In genomic region chr3:9397911-9398714, GRCh38 we compare ENCODE assay signal across 8 cellular contexts. TPM values are rescaled to one million over a fixed set of nuclear protein-coding genes. Genes with fewer than 3 reads are reported as not detected.
DNase-seq lines count a peak whose midpoint lies in the region; ATAC-seq, FAIRE-seq and TF ChIP-seq lines count a peak whose summit lies in the region.

No MANE protein-coding gene starts in this region.

- H3K4me3 Mint-ChIP-seq in H9 = peak overlapping the region; percentile 99

- intact Hi-C loops in GM12878 (cut with micrococcal nuclease; ENCODE audit: unreplicated experiment) = no loop called here

- H3K36me3 Mint-ChIP-seq in H9 (ENCODE audit: insufficient read depth in 1 of 3, low read depth in 3 of 3) = peaks cover 25 to 41% (median 37%) of the 10 kb centered on the region in 3 experiments

- H4K20me1 ChIP-seq in H9 (ENCODE audit: control insufficient read depth, insufficient read depth, insufficient read length) (peaks cover 2% of the 10 kb centered on the region), GM12878 (ENCODE audit: control insufficient read depth, insufficient read depth) (no peaks in the 10 kb centered on the region; the same call in 1 of the 2 replicates)

- peak overlapping the region; percentile 93 for H4K5ac ChIP-seq in H9 (ENCODE audit: insufficient read length, low read depth, low read length)

- peak overlapping the region; percentile 84 for H2BK5ac ChIP-seq in H9 (ENCODE audit: insufficient read length, low read length)

- peak overlapping the region; percentile 31 for H3K56ac ChIP-seq in H9 (ENCODE audit: insufficient read length, low read depth, low read length)

- POLR2A ChIA-PET in GM12878 (lab: Charles Lee) = interaction anchor here (1.3 to 2.0 kb wide), 3 partner anchors 18 to 37 kb away, joined by 4 to 13 read pairs (median 9); partner anchors contain the start of gene THUMPD3

- SMC1A ChIA-PET in GM12878 (lab: Charles Lee; ENCODE audit: uncharacterized antibody, unreplicated experiment) = interaction anchor here (1.3 kb wide), 2 partner anchors 19 to 329 kb away, joined by 3 read pairs; no protein-coding TSS in a partner anchor

- no peak for TF ChIP-seq RAD21 in GM12878 (IDR thresholded peaks at IDR 0.05; ENCODE audit: insufficient read depth, low read depth, low read length)

- H3T11ph ChIP-seq in H9 (ENCODE audit: low read length) = peak overlapping the region; percentile 38

- no peak for TF ChIP-seq EP300 in GM12878 (IDR thresholded peaks at IDR 0.05; ENCODE audit: borderline replicate concordance in 1 of 2, control insufficient read depth in 1 of 2, low read depth in 2 of 2, low read length in 2 of 2)

- no peaks in the 10 kb centered on the region; a peak in 1 of 5 replicates for H3K9me3 Mint-ChIP-seq in H9

- H3K27me3 ChIP-seq in H9 (ENCODE audit: insufficient read depth, low read length) (no peaks in the 10 kb centered on the region), GM12878 (replicated peaks in 1 of 2; ENCODE audit: control insufficient read depth in 2 of 2, insufficient read depth in 2 of 2, low read length in 1 of 2) (no peaks in the 10 kb centered on the region), iPS-20b (ENCODE audit: insufficient read depth, low read length) (no peaks in the 10 kb centered on the region), skeletal muscle tissue (ENCODE audit: control insufficient read depth in 3 of 3, insufficient read depth in 3 of 3, low read length in 3 of 3) (no peaks in the 10 kb centered on the region)

- H2BK120ac ChIP-seq in H9 (ENCODE audit: low read depth, low read length, poor library complexity, severe bottlenecking) = no peak overlapping the region

- H3K79me2 ChIP-seq in H9 (ENCODE audit: insufficient read depth, low read length) (peaks cover 70% of the 10 kb centered on the region), GM12878 (ENCODE audit: control insufficient read depth, insufficient read depth, low read length) (peaks cover 91% of the 10 kb centered on the region)

- peaks cover 0 to 20% of the 10 kb centered on the region in 2 experiments; a peak in 3 of 4 replicates for H3K36me3 ChIP-seq in GM12878 (ENCODE audit: control insufficient read depth in 2 of 2, insufficient read depth in 2 of 2, low read length in 1 of 2)
- H3K36me3 ChIP-seq in iPS-20b (ENCODE audit: insufficient read depth, low read depth, low read length) = peaks cover 24% of the 10 kb centered on the region
- H3K36me3 ChIP-seq in skeletal muscle tissue (ENCODE audit: control insufficient read depth in 3 of 3, insufficient read depth in 3 of 3, low read length in 3 of 3) = peaks cover 0 to 6% (median 0%) of the 10 kb centered on the region in 3 donors

- H3K9me3 ChIP-seq in H9 (ENCODE audit: control insufficient read depth, low read depth, low read length) (no peaks in the 10 kb centered on the region), GM12878 (replicated peaks; ENCODE audit: control insufficient read depth, insufficient read depth, low read length) (no peaks in the 10 kb centered on the region), iPS-20b (ENCODE audit: insufficient read depth, low read depth, low read length) (no peaks in the 10 kb centered on the region), skeletal muscle tissue (ENCODE audit: control insufficient read depth in 3 of 3, low read length in 3 of 3) (no peaks in the 10 kb centered on the region)

- H3K14ac ChIP-seq in H9 (ENCODE audit: insufficient read depth, low read length) = peak overlapping the region; percentile 99

- H3K4me2 ChIP-seq in H9 (ENCODE audit: insufficient read depth, insufficient read length, low read length) (peak overlapping the region; percentile 97), GM12878 (ENCODE audit: control insufficient read depth, insufficient read depth) (peak overlapping the region; percentile 1; the same call in 1 of the 2 replicates)

- H3K4me3 ChIP-seq in AG09309 (ENCODE audit: control insufficient read depth, low read depth, low read length) (peak overlapping the region; percentile 61), GM12878 (peak overlapping the region; percentile 99), iPS-20b (ENCODE audit: low read length) (peak overlapping the region; percentile 98), skeletal muscle tissue (ENCODE audit: low read length in 3 of 3) (peak overlapping the region; percentile 74 to 94 (median 91))

- TF ChIP-seq CTCF in AG09309 (IDR thresholded peaks at IDR 0.05; ENCODE audit: control insufficient read depth, insufficient read depth, low read depth, low read length, missing control alignments) (no peak), H9 (conservative IDR thresholded peaks at IDR 0.05) (no peak), GM12878 (IDR thresholded peaks at IDR 0.05 in 2 of 3, conservative IDR thresholded peaks at IDR 0.05 in 1 of 3; ENCODE audit: control insufficient read depth in 2 of 3, extremely low read depth in 1 of 3, insufficient read depth in 1 of 3, low read depth in 3 of 3, low read length in 3 of 3) (no peak)

- no peaks in the 10 kb centered on the region for H3K79me1 ChIP-seq in H9 (ENCODE audit: insufficient read depth, low read depth, low read length, poor library complexity, severe bottlenecking)

- H3K27ac Mint-ChIP-seq in H9 = peak overlapping the region; percentile 97 to 99 (median 98)

- H3K27ac ChIP-seq in H9 (ENCODE audit: insufficient read length, low read depth, low read length) (peak overlapping the region; percentile 75), GM12878 (ENCODE audit: control insufficient read depth, insufficient read depth) (peak overlapping the region; percentile 100), iPS-20b (ENCODE audit: low read length) (peak overlapping the region; percentile 99), skeletal muscle tissue (ENCODE audit: low read depth, low read length) (peak overlapping the region; percentile 99)

- H2BK15ac ChIP-seq in H9 (ENCODE audit: low read depth, low read length) = no peak overlapping the region; the same call in 1 of the 2 replicates

- DNase-seq in AG09309 (ENCODE audit: low read depth) = no peak
- peak; percentile 34 for DNase-seq in H9
- peak; percentile 35 for DNase-seq in T follicular helper cell (ENCODE audit: low read depth)
- DNase-seq in GM12878 (ENCODE audit: low read depth, low spot score) = no peak
- no peak for DNase-seq in middle frontal gyrus (ENCODE audit: extremely low spot score, low spot score)
- no peak for DNase-seq in NCI-H526 treated with DMSO at 0.1 percent for 48 hours (lab: John Stamatoyannopoulos, UW)

- RAD21 ChIA-PET in GM12878 (lab: Charles Lee; ENCODE audit: unreplicated experiment) = interaction anchor here (1.9 to 3.0 kb wide), 3 partner anchors 32 to 35 kb away, joined by 4 to 19 read pairs (median 5); partner anchors contain the start of gene THUMPD3

- in situ Hi-C loops in GM12878 (cut with MboI) = no loop called here

- H2BK12ac ChIP-seq in H9 (ENCODE audit: insufficient read length, low read depth, low read length) = peak overlapping the region; percentile 65

- H2AFZ ChIP-seq in H9 (ENCODE audit: low read length) = no peak overlapping the region
- no peak overlapping the region; the same call in 1 of the 2 replicates for H2AFZ ChIP-seq in GM12878 (ENCODE audit: control insufficient read depth, low read depth, low read length)

- peak; percentile 56 for TF ChIP-seq POLR2A in GM12878 (IDR thresholded peaks at IDR 0.05; ENCODE audit: low read depth, low read length)

- H3K4me1 Mint-ChIP-seq in H9 = peaks cover 58 to 63% of the 10 kb centered on the region in 2 experiments

- CTCF ChIA-PET in GM12878 (lab: Yijun Ruan, JAX) = interaction anchor here (2.0 kb wide), 1 partner anchor 45 kb away, joined by 6 read pairs; no protein-coding TSS in a partner anchor

- peak overlapping the region; percentile 34 for H3K4ac ChIP-seq in H9 (ENCODE audit: low read depth, low read length)

- no peak for ATAC-seq in GM12878

- no peak overlapping the region for H2AK5ac ChIP-seq in H9 (ENCODE audit: insufficient read length, low read length)

- H4K91ac ChIP-seq in H9 (ENCODE audit: insufficient read length, low read depth, low read length) = peak overlapping the region; percentile 75

- H3K23ac ChIP-seq in H9 (ENCODE audit: insufficient read length, low read depth, low read length) = peak overlapping the region; percentile 96

- H2BK20ac ChIP-seq in H9 (ENCODE audit: low read depth, low read length, poor library complexity, severe bottlenecking) = no peak overlapping the region

- H3K27me3 Mint-ChIP-seq in H9 (ENCODE audit: low read depth) = no peaks in the 10 kb centered on the region

- peak overlapping the region; percentile 97 for H3K9ac ChIP-seq in H9 (ENCODE audit: extremely low read depth, insufficient read length, low read length)
- H3K9ac ChIP-seq in GM12878 (ENCODE audit: control insufficient read depth, insufficient read depth, low read length) = peak overlapping the region; percentile 99
- H3K9ac ChIP-seq in iPS-20b (ENCODE audit: low read depth, low read length) = peak overlapping the region; percentile 99
- H3K9ac ChIP-seq in skeletal muscle tissue (ENCODE audit: low read depth in 1 of 3, low read length in 3 of 3) = peak overlapping the region; percentile 99 to 100 (median 99)

- H4K8ac ChIP-seq in H9 (replicated peaks; ENCODE audit: insufficient read length, low read depth, low read length) = no peak overlapping the region

- WGBS in H9 (ENCODE audit: extremely low coverage, insufficient read length, low lambda C conversion rate) = no CpG with 5 or more reads among the region's 46 CpGs
- under 1% methylated on average over 46 of the region's 46 CpGs for WGBS in GM12878 (ENCODE audit: insufficient coverage, insufficient replicate concordance, low lambda C conversion rate, missing lambda C conversion rate)

- peaks cover 4% of the 10 kb centered on the region; the same call in 1 of the 2 replicates for H3K4me1 ChIP-seq in H9 (ENCODE audit: insufficient read depth, low read length)
- H3K4me1 ChIP-seq in GM12878 (ENCODE audit: control insufficient read depth, insufficient read depth, low read length) = peaks cover 8% of the 10 kb centered on the region; the same call in 1 of the 2 replicates
- H3K4me1 ChIP-seq in iPS-20b (ENCODE audit: insufficient read depth, low read length) = peaks cover 33% of the 10 kb centered on the region
- peaks cover 38 to 60% (median 54%) of the 10 kb centered on the region in 3 donors for H3K4me1 ChIP-seq in skeletal muscle tissue (ENCODE audit: control insufficient read depth in 3 of 3, insufficient read depth in 3 of 3, low read length in 3 of 3)

- no peak for FAIRE-seq in GM12878 (lab: Jason Lieb, UNC)

- no TSS peak for BruUV-seq in GM12878 (replicated peaks; lab: Mats Ljungman, UMichigan)

- peaks cover 16% of the 10 kb centered on the region for H3K23me2 ChIP-seq in H9 (ENCODE audit: insufficient read length, low read depth, low read length, poor library complexity, severe bottlenecking)

- peak overlapping the region; percentile 89 for H3K18ac ChIP-seq in H9 (ENCODE audit: insufficient read length, low read depth, low read length)

RNA-seq across cellular contexts. Expression of gene SETD5, which starts 0.7 kb away (rescaled TPM):
- total RNA-seq in H9 (2021) = 185 and 207 TPM in 2 replicates
- total RNA-seq in GM12878 (2013; cell fraction: nucleolus; rRNA removed) = 719 and 759 TPM in 2 replicates
- total RNA-seq in GM12878 (2014; rRNA removed) = 44.7 and 53.3 TPM in 2 replicates
- total RNA-seq in GM12878 (2014; rRNA removed; fragmentation: Illumina TruSeq; extraction: Trizol) = 60.8 and 61.2 TPM in 2 replicates
- 90.1 and 93.5 TPM in 2 replicates for total RNA-seq in GM12878 (2021)
- polyA plus RNA-seq in GM12878 (2011; ENCODE audit: low read depth) = 104 TPM
- polyA plus RNA-seq in GM12878 (2011; rRNA removed) = 73.3 and 94.0 TPM in 2 replicates
- 60.0 and 80.8 TPM in 2 replicates for polyA plus RNA-seq in GM12878 (2011; cell fraction: cytosol; rRNA removed)
- 252 and 350 TPM in 2 replicates for polyA plus RNA-seq in GM12878 (2011; cell fraction: nucleus; rRNA removed)
- polyA plus RNA-seq in GM12878 (2012) = 66.6 and 69.7 TPM in 2 replicates
- polyA plus RNA-seq in GM12878 (2014; fragmentation: Illumina TruSeq; extraction: Trizol) = 87.6 and 94.3 TPM in 2 replicates
- 10 to 100 TPM in 1 of 2 experiments, 1 to 10 TPM in 1; 8.2 to 23.0 TPM for polyA plus RNA-seq in GM12878 (2014; fragmentation: Nextera tagmentation; extraction: Ambion mirVana)
- 55.5 and 57.5 TPM in 2 replicates for polyA plus RNA-seq in GM12878 (2014; rRNA removed)
- polyA plus RNA-seq in GM12878 (2016; fragmentation: Nextera tagmentation; extraction: Ambion mirVana) = 10 to 100 TPM; 46.9 to 50.7 TPM
- 134 and 215 TPM in 2 replicates for polyA minus RNA-seq in GM12878 (2011; rRNA and poly(A)+ RNA removed)
- polyA minus RNA-seq in GM12878 (2011; cell fraction: cytosol; rRNA and poly(A)+ RNA removed) = 55.5 and 67.3 TPM in 2 replicates
- 205 and 262 TPM in 2 replicates for polyA minus RNA-seq in GM12878 (2011; cell fraction: nucleus; rRNA and poly(A)+ RNA removed)
- total RNA-seq in skeletal muscle tissue = 54.3 TPM

RNA-seq across cellular contexts. Expression of gene THUMPD3, which starts 35.3 kb away (rescaled TPM):
- total RNA-seq in H9 (2021) (57.0 and 58.4 TPM in 2 replicates), GM12878 (2014; rRNA removed) (28.7 and 42.3 TPM in 2 replicates), GM12878 (2014; rRNA removed; fragmentation: Illumina TruSeq; extraction: Trizol) (46.7 and 47.4 TPM in 2 replicates), GM12878 (2021) (39.3 and 46.1 TPM in 2 replicates), skeletal muscle tissue (43.8 TPM)
- 43.7 and 50.7 TPM in 2 replicates for total RNA-seq in GM12878 (2013; cell fraction: nucleolus; rRNA removed)
- polyA plus RNA-seq in GM12878 (2011; ENCODE audit: low read depth) = 38.5 TPM
- polyA plus RNA-seq in GM12878 (2011; rRNA removed) (44.5 and 57.5 TPM in 2 replicates), GM12878 (2014; fragmentation: Illumina TruSeq; extraction: Trizol) (43.8 and 54.9 TPM in 2 replicates), GM12878 (2014; fragmentation: Nextera tagmentation; extraction: Ambion mirVana) (10 to 100 TPM; 29.2 to 32.1 TPM), GM12878 (2014; rRNA removed) (25.4 and 31.7 TPM in 2 replicates), GM12878 (2016; fragmentation: Nextera tagmentation; extraction: Ambion mirVana) (10 to 100 TPM; 39.8 to 44.2 TPM)
- polyA plus RNA-seq in GM12878 (2011; cell fraction: cytosol; rRNA removed) = 25.4 and 33.5 TPM in 2 replicates
- 18.2 and 19.4 TPM in 2 replicates for polyA plus RNA-seq in GM12878 (2011; cell fraction: nucleus; rRNA removed)
- 32.8 and 44.6 TPM in 2 replicates for polyA plus RNA-seq in GM12878 (2012)
- 68.4 and 126 TPM in 2 replicates for polyA minus RNA-seq in GM12878 (2011; rRNA and poly(A)+ RNA removed)
- 21.2 and 24.5 TPM in 2 replicates for polyA minus RNA-seq in GM12878 (2011; cell fraction: cytosol; rRNA and poly(A)+ RNA removed)
- polyA minus RNA-seq in GM12878 (2011; cell fraction: nucleus; rRNA and poly(A)+ RNA removed) = 16.2 and 30.7 TPM in 2 replicates

Comparison
In these comparisons a context has a peak if more than half of its experiments do, and no peak if none do; other contexts are left out.
1. DNase-seq: peak in H9 (single experiment) and T follicular helper cell (single experiment); none in AG09309 (single experiment), GM12878 (single experiment), middle frontal gyrus (single experiment) and NCI-H526 treated with DMSO at 0.1 percent for 48 hours (single experiment).
2. Peak in every context shown above with its lines, with median percentiles within 50 percentile points of each other: H3K4me3 ChIP-seq, H3K27ac ChIP-seq and H3K9ac ChIP-seq.